In genomic region chr13:73464758-73465628, GRCh38 we compare ENCODE assay signal across 19 cellular contexts.
A peak's percentile ranks its signal among the peaks of the same experiment; 100 is the strongest.
DNase-seq lines count a peak whose midpoint lies in the region; ATAC-seq and TF ChIP-seq lines count a peak whose summit lies in the region.
"Had no signal": no experiment of that assay in that cellular context is flagged by ENCODE, and none has a peak within 500 bp of the region (broad histone marks: within the 10 kb centered on the region; RNA-seq: fewer than 3 reads in every experiment).

No MANE protein-coding gene starts in this region.

- H3K4me3 ChIP-seq in prostate gland = no peak overlapping the region
- H3K4me3 ChIP-seq: esophagus muscularis mucosa, right lobe of liver had no signal

- H3K4me1 ChIP-seq in prostate gland (replicated peaks) = no peaks in the 10 kb centered on the region
- H3K4me1 ChIP-seq: esophagus muscularis mucosa, right lobe of liver had no signal

- TF ChIP-seq POLR2A in erythroblast (IDR thresholded peaks at IDR 0.05; ENCODE audit: low read length) (peak; percentile 34), prostate gland (IDR thresholded peaks at IDR 0.05) (no peak)

- H3K4me3 Mint-ChIP-seq in HFFc6 = no peak overlapping the region
- H3K4me3 Mint-ChIP-seq in endothelial cell (ENCODE audit: unreplicated experiment) = no peak overlapping the region
- H3K4me3 Mint-ChIP-seq: activated CD4-positive, alpha-beta T cell treated with anti-CD3 and anti-CD28 coated beads for 36 hours; T-helper 2 cell treated with Interferon-gamma antibody and Interleukin-4, amounts not matched to agents 5 μg/mL and 100 μg/mL, for 36 hours had no signal

- no peaks in the 10 kb centered on the region; the same call in 1 of the 2 replicates for H3K27me3 Mint-ChIP-seq in HFFc6 (ENCODE audit: insufficient read depth)
- H3K27me3 Mint-ChIP-seq in endothelial cell (ENCODE audit: unreplicated experiment) = no peaks in the 10 kb centered on the region

- intact Hi-C loops in prostate gland (cut with DNase I) = no loop called here

- TF ChIP-seq CTCF in HFFc6 (IDR thresholded peaks at IDR 0.05) = no peak
- TF ChIP-seq CTCF in prostate gland (IDR thresholded peaks at IDR 0.05) = no peak
- TF ChIP-seq CTCF in endothelial cell (IDR thresholded peaks at IDR 0.05; ENCODE audit: unreplicated experiment) = no peak

- no peaks in the 10 kb centered on the region for H3K9me3 ChIP-seq in prostate gland
- H3K9me3 ChIP-seq: esophagus muscularis mucosa, right lobe of liver had no signal

- DNase-seq in HFFc6 (no peak), erythroblast (lab: John Stamatoyannopoulos, UW) (peak; percentile 81 to 87), prostate gland (ENCODE audit: low spot score) (peak; percentile 64), endothelial cell (ENCODE audit: low spot score) (no peak)
- no peak for DNase-seq in stimulated activated CD4-positive, alpha-beta T cell treated with anti-CD3 and anti-CD28 coated beads, Interleukin-4, amount 100 ng/mL, for 1 hour
- DNase-seq: activated CD4-positive, alpha-beta T cell treated with anti-CD3 and anti-CD28 coated beads for 36 hours; activated effector memory CD4-positive, alpha-beta T cell treated with anti-CD3 and anti-CD28 coated beads, Interleukin-2, amount 50 U/mL, for 16 hours; amygdala; MM.1S; NCI-H187 treated with DMSO at 0.1 percent for 48 hours; nucleus accumbens; right lobe of liver; SIG-M5; stimulated activated CD4-positive, alpha-beta T cell treated with anti-CD3 and anti-CD28 coated beads, Interleukin-4, amount 100 ng/mL, for 24 hours had no signal

- H3K27me3 ChIP-seq in prostate gland (replicated peaks; ENCODE audit: insufficient read depth) = no peaks in the 10 kb centered on the region
- H3K27me3 ChIP-seq: esophagus muscularis mucosa, right lobe of liver had no signal

- H3K27ac Mint-ChIP-seq in HFFc6 = peak overlapping the region; percentile 73
- H3K27ac Mint-ChIP-seq in endothelial cell (ENCODE audit: unreplicated experiment) = no peak overlapping the region
- H3K27ac Mint-ChIP-seq: activated CD4-positive, alpha-beta T cell treated with anti-CD3 and anti-CD28 coated beads for 36 hours; T-helper 2 cell treated with Interferon-gamma antibody and Interleukin-4, amounts not matched to agents 5 μg/mL and 100 μg/mL, for 36 hours had no signal

- H3K36me3 ChIP-seq in prostate gland = no peaks in the 10 kb centered on the region
- H3K36me3 ChIP-seq: esophagus muscularis mucosa, right lobe of liver had no signal

- peaks cover 61% of the 10 kb centered on the region for H3K4me1 Mint-ChIP-seq in HFFc6 (ENCODE audit: low read depth)
- no peaks in the 10 kb centered on the region for H3K4me1 Mint-ChIP-seq in endothelial cell (ENCODE audit: unreplicated experiment)
- H3K4me1 Mint-ChIP-seq: activated CD4-positive, alpha-beta T cell treated with anti-CD3 and anti-CD28 coated beads for 36 hours had no signal

- no peaks in the 10 kb centered on the region; the same call in 1 of the 2 replicates for H3K36me3 Mint-ChIP-seq in HFFc6 (ENCODE audit: low read depth)
- no peaks in the 10 kb centered on the region for H3K36me3 Mint-ChIP-seq in endothelial cell (ENCODE audit: low read depth, unreplicated experiment)

- 26% methylated on average over 5 of the region's 5 CpGs for WGBS in prostate gland

- ATAC-seq in SK-N-SH treated with all-trans-retinoic acid at 6 μM for 48 hours (peak; percentile 26), GM21528 (IDR thresholded peaks at IDR 0.05; ENCODE audit: low FRiP score, unreplicated experiment) (no peak), HG02678 (IDR thresholded peaks at IDR 0.05; ENCODE audit: unreplicated experiment) (no peak)
- ATAC-seq: activated CD4-positive, alpha-beta T cell treated with anti-CD3 and anti-CD28 coated beads for 36 hours; right lobe of liver had no signal

- peak overlapping the region; percentile 54 to 62 for H3K27ac ChIP-seq in prostate gland
- H3K27ac ChIP-seq: esophagus muscularis mucosa, right lobe of liver had no signal

- H3K9me3 Mint-ChIP-seq in HFFc6 (no peaks in the 10 kb centered on the region), endothelial cell (ENCODE audit: unreplicated experiment) (no peaks in the 10 kb centered on the region)
- H3K9me3 Mint-ChIP-seq: T-helper 2 cell treated with Interferon-gamma antibody and Interleukin-4, amounts not matched to agents 5 μg/mL and 100 μg/mL, for 36 hours had no signal

TF ChIP-seq in SK-N-SH treated with all-trans-retinoic acid at 6 μM for 48 hours, 23 proteins besides CTCF, POLR2A, EP300 and RAD21:
- no peak for TF ChIP-seq ESRRG (CRISPR knock-in tag; IDR thresholded peaks at IDR 0.05)
- no peak for TF ChIP-seq ZNF70 (CRISPR knock-in tag; IDR thresholded peaks at IDR 0.05)
- no peak for TF ChIP-seq PATZ1 (CRISPR knock-in tag; IDR thresholded peaks at IDR 0.05; ENCODE audit: borderline replicate concordance)
- TF ChIP-seq ZC3H10 (CRISPR knock-in tag; IDR thresholded peaks at IDR 0.05) = no peak
- no peak for TF ChIP-seq ZNF565 (CRISPR knock-in tag; conservative IDR thresholded peaks at IDR 0.05; ENCODE audit: low read depth)
- TF ChIP-seq ISL1 (CRISPR knock-in tag; IDR thresholded peaks at IDR 0.05) = no peak
- no peak for TF ChIP-seq TOX (CRISPR knock-in tag; IDR thresholded peaks at IDR 0.05; ENCODE audit: borderline replicate concordance)
- TF ChIP-seq RARB (CRISPR knock-in tag; IDR thresholded peaks at IDR 0.05) = no peak
- TF ChIP-seq TSHZ2 (CRISPR knock-in tag; IDR thresholded peaks at IDR 0.05) = no peak
- TF ChIP-seq POU6F1 (CRISPR knock-in tag; IDR thresholded peaks at IDR 0.05; ENCODE audit: borderline replicate concordance, low read depth) = no peak
- TF ChIP-seq BACH2 (CRISPR knock-in tag; IDR thresholded peaks at IDR 0.05; ENCODE audit: borderline replicate concordance) = no peak
- no peak for TF ChIP-seq TCF4 (CRISPR knock-in tag; IDR thresholded peaks at IDR 0.05; ENCODE audit: borderline replicate concordance)
- no peak for TF ChIP-seq GLIS3 (CRISPR knock-in tag; IDR thresholded peaks at IDR 0.05)
- no peak for TF ChIP-seq PPARA (CRISPR knock-in tag; IDR thresholded peaks at IDR 0.05; ENCODE audit: borderline replicate concordance)
- TF ChIP-seq CSDC2 (CRISPR knock-in tag; IDR thresholded peaks at IDR 0.05) = no peak
- TF ChIP-seq OSR1 (CRISPR knock-in tag; IDR thresholded peaks at IDR 0.05) = no peak
- no peak for TF ChIP-seq ZFP30 (CRISPR knock-in tag; IDR thresholded peaks at IDR 0.05)

Comparison
In these comparisons a context has a peak if more than half of its experiments do, and no peak if none do; other contexts are left out.
1. DNase-seq: peak in erythroblast (2 of 2) and prostate gland (single experiment); none in HFFc6 (single experiment), stimulated activated CD4-positive, alpha-beta T cell treated with anti-CD3 and anti-CD28 coated beads, Interleukin-4, amount 100 ng/mL, for 1 hour (single experiment) and endothelial cell (single experiment).